In genomic region chr3:49657208-49657915, GRCh38 we compare ENCODE assay signal across 30 cellular contexts.
"Had no signal": no experiment of that assay in that cellular context is flagged by ENCODE, and none has a peak within 500 bp of the region (broad histone marks: within the 10 kb centered on the region; RNA-seq: fewer than 3 reads in every experiment).

No MANE protein-coding gene starts in this region.

- DNase-seq: activated CD4-positive, alpha-beta memory T cell treated with anti-CD3 and anti-CD28 coated beads for 36 hours; activated CD4-positive, alpha-beta T cell treated with anti-CD3 and anti-CD28 coated beads, Interleukin-2, amount 10 ng/mL, durations not matched to agents 24 days and 14 days; activated CD4-positive, CD25-positive, alpha-beta regulatory T cell treated with anti-CD3 and anti-CD28 coated beads, Interleukin-2, amount 50 U/mL, for 72 hours; activated CD8-positive, alpha-beta memory T cell treated with anti-CD3 and anti-CD28 coated beads, Interleukin-2, amount 50 U/mL, for 4 hours; activated effector memory CD4-positive, alpha-beta T cell treated with anti-CD3 and anti-CD28 coated beads, Interleukin-2, amount 50 U/mL, for 16 hours; activated naive CD4-positive, alpha-beta T cell treated with anti-CD3 and anti-CD28 coated beads for 36 hours; activated naive CD8-positive, alpha-beta T cell treated with anti-CD3 and anti-CD28 coated beads for 36 hours; activated T-cell treated with anti-CD3 and anti-CD28 coated beads, Interleukin-2, amount 50 U/mL, for 1 hour; adrenal gland; effector CD4-positive, alpha-beta T cell; foreskin melanocyte; lower lobe of right lung; mesenchymal stem cell; natural killer cell; ovary; right lobe of liver; stimulated activated CD4-positive, alpha-beta T cell treated with anti-CD3 and anti-CD28 coated beads, Interleukin-12 subunit alpha, Interleukin-12 subunit beta, amount 100 ng/mL, for 4 hours; stimulated activated CD4-positive, alpha-beta T cell treated with anti-CD3 and anti-CD28 coated beads, Interleukin-4, amount 100 ng/mL, for 1 hour; stimulated activated naive CD8-positive, alpha-beta T cell treated with anti-CD3 and anti-CD28 coated beads, Interleukin-15, Interleukin-2, amounts not matched to agents 100 U/mL and 50 U/mL, for 24 hours; uterus had no signal

- H3K36me3 ChIP-seq: adrenal gland, ascending aorta, cardiac muscle cell, esophagus muscularis mucosa, left lung, lower lobe of right lung, neutrophil, ovary, right lobe of liver, thoracic aorta, uterus had no signal

- H3K27ac ChIP-seq: adrenal gland, ascending aorta, cardiac muscle cell, esophagus muscularis mucosa, left lung, lower lobe of right lung, neutrophil, ovary, right lobe of liver, thoracic aorta, uterus had no signal

- H3K9me3 ChIP-seq: adrenal gland, ascending aorta, esophagus muscularis mucosa, left lung, lower lobe of right lung, neutrophil, ovary, right lobe of liver, thoracic aorta, uterus had no signal

- H3K27me3 Mint-ChIP-seq: activated CD4-positive, alpha-beta memory T cell treated with anti-CD3 and anti-CD28 coated beads for 36 hours; activated naive CD8-positive, alpha-beta T cell treated with anti-CD3 and anti-CD28 coated beads for 36 hours; brain; progenitor cell of endocrine pancreas had no signal

- H3K27me3 ChIP-seq: adrenal gland, ascending aorta, cardiac muscle cell, left lung, ovary, right lobe of liver, uterus had no signal

- H3K4me3 ChIP-seq: adrenal gland, ascending aorta, cardiac muscle cell, esophagus muscularis mucosa, left lung, lower lobe of right lung, ovary, right lobe of liver, thoracic aorta, uterus had no signal

- H3K9me3 Mint-ChIP-seq: activated CD4-positive, alpha-beta memory T cell treated with anti-CD3 and anti-CD28 coated beads for 36 hours; activated CD4-positive, alpha-beta T cell treated with anti-CD3 and anti-CD28 coated beads, Interleukin-2, amount 10 ng/mL, durations not matched to agents 24 days and 14 days; activated naive CD4-positive, alpha-beta T cell treated with anti-CD3 and anti-CD28 coated beads for 36 hours; activated naive CD8-positive, alpha-beta T cell treated with anti-CD3 and anti-CD28 coated beads for 36 hours; activated T-helper 1 cell treated with anti-CD3 and anti-CD28 coated beads, Interleukin-12 subunit alpha, Interleukin-12 subunit beta, Interleukin-2, Interleukin-4 antibody, amounts not matched to agents 30 ng/mL and 10 ng/mL and 1 ng/mL, durations not matched to agents 14 hours and 24 hours and 36 hours; dendritic cell treated with granulocyte-macrophage colony-stimulating factor and Interleukin-4, amounts not matched to agents 40 ng/mL and 50 ng/mL, for 4 days; natural killer cell had no signal

- ATAC-seq: left lung; lower lobe of right lung; natural killer cell; right lobe of liver; stimulated activated naive CD8-positive, alpha-beta T cell treated with anti-CD3 and anti-CD28 coated beads, Interleukin-15, Interleukin-2, amounts not matched to agents 100 U/mL and 50 U/mL, for 24 hours had no signal

- H3K27ac Mint-ChIP-seq: activated CD4-positive, alpha-beta memory T cell treated with anti-CD3 and anti-CD28 coated beads for 36 hours; activated CD4-positive, alpha-beta T cell treated with anti-CD3 and anti-CD28 coated beads, Interleukin-2, amount 10 ng/mL, durations not matched to agents 24 days and 14 days; activated naive CD4-positive, alpha-beta T cell treated with anti-CD3 and anti-CD28 coated beads for 36 hours; activated naive CD8-positive, alpha-beta T cell treated with anti-CD3 and anti-CD28 coated beads for 36 hours; activated T-helper 1 cell treated with anti-CD3 and anti-CD28 coated beads, Interleukin-12 subunit alpha, Interleukin-12 subunit beta, Interleukin-2, Interleukin-4 antibody, amounts not matched to agents 30 ng/mL and 10 ng/mL and 1 ng/mL, durations not matched to agents 14 hours and 24 hours and 36 hours; dendritic cell treated with granulocyte-macrophage colony-stimulating factor and Interleukin-4, amounts not matched to agents 40 ng/mL and 50 ng/mL, for 4 days; natural killer cell; progenitor cell of endocrine pancreas had no signal

- H3K4me1 ChIP-seq: ascending aorta, left lung, lower lobe of right lung, right lobe of liver, uterus had no signal

- H3K36me3 Mint-ChIP-seq: activated CD4-positive, alpha-beta memory T cell treated with anti-CD3 and anti-CD28 coated beads for 36 hours; activated naive CD8-positive, alpha-beta T cell treated with anti-CD3 and anti-CD28 coated beads for 36 hours; natural killer cell had no signal

- H3K4me1 Mint-ChIP-seq: activated CD4-positive, alpha-beta T cell treated with anti-CD3 and anti-CD28 coated beads, Interleukin-2, amount 10 ng/mL, durations not matched to agents 24 days and 14 days; activated naive CD8-positive, alpha-beta T cell treated with anti-CD3 and anti-CD28 coated beads for 36 hours; natural killer cell had no signal

- H3K4me3 Mint-ChIP-seq: activated CD4-positive, alpha-beta memory T cell treated with anti-CD3 and anti-CD28 coated beads for 36 hours; activated CD4-positive, alpha-beta T cell treated with anti-CD3 and anti-CD28 coated beads, Interleukin-2, amount 10 ng/mL, durations not matched to agents 24 days and 14 days; activated naive CD4-positive, alpha-beta T cell treated with anti-CD3 and anti-CD28 coated beads for 36 hours; activated naive CD8-positive, alpha-beta T cell treated with anti-CD3 and anti-CD28 coated beads for 36 hours; activated T-helper 1 cell treated with anti-CD3 and anti-CD28 coated beads, Interleukin-12 subunit alpha, Interleukin-12 subunit beta, Interleukin-2, Interleukin-4 antibody, amounts not matched to agents 30 ng/mL and 10 ng/mL and 1 ng/mL, durations not matched to agents 14 hours and 24 hours and 36 hours; brain; dendritic cell treated with granulocyte-macrophage colony-stimulating factor and Interleukin-4, amounts not matched to agents 40 ng/mL and 50 ng/mL, for 4 days; natural killer cell had no signal
